Comparison of ENCODE assay signal across 1 cellular context in genomic region chr16:79083879-79084278, GRCh38.
TF ChIP-seq lines count a peak whose summit lies in the region.

No MANE protein-coding gene starts in this region.

TF ChIP-seq in SK-N-SH, 30 proteins besides CTCF, POLR2A, EP300 and RAD21:
- no peak for TF ChIP-seq GATA2 (CRISPR knock-in tag; IDR thresholded peaks at IDR 0.05)
- TF ChIP-seq MAX (IDR thresholded peaks at IDR 0.05; ENCODE audit: low read depth): no peak
- no peak for TF ChIP-seq ELF1 (IDR thresholded peaks at IDR 0.05)
- no peak for TF ChIP-seq CHD2 (IDR thresholded peaks at IDR 0.05; ENCODE audit: low read length, partially characterized antibody)
- no peak for TF ChIP-seq RCOR1 (IDR thresholded peaks at IDR 0.05; ENCODE audit: low read length)
- no peak for TF ChIP-seq MEF2A (IDR thresholded peaks at IDR 0.05; ENCODE audit: borderline replicate concordance, low read depth)
- no peak for TF ChIP-seq SMC3 (IDR thresholded peaks at IDR 0.05; ENCODE audit: low read depth, low read length)
- no peak for TF ChIP-seq NFIC (IDR thresholded peaks at IDR 0.05; ENCODE audit: borderline replicate concordance)
- no peak for TF ChIP-seq REST (IDR thresholded peaks at IDR 0.05; ENCODE audit: low read depth, low read length)
- no peak for TF ChIP-seq USF2 (IDR thresholded peaks at IDR 0.05; ENCODE audit: borderline replicate concordance, low read depth, low read length)
- no peak for TF ChIP-seq MXI1 (IDR thresholded peaks at IDR 0.05; ENCODE audit: low read depth, low read length)
- no peak for TF ChIP-seq FOXM1 (IDR thresholded peaks at IDR 0.05; ENCODE audit: low read depth)
- no peak for TF ChIP-seq RFX5 (IDR thresholded peaks at IDR 0.05; ENCODE audit: low read length)
- no peak for TF ChIP-seq JUND (IDR thresholded peaks at IDR 0.05)
- TF ChIP-seq NRF1 (IDR thresholded peaks at IDR 0.05; ENCODE audit: low read depth, low read length): no peak
- no peak for TF ChIP-seq IRF3 (IDR thresholded peaks at IDR 0.05; ENCODE audit: low read depth, low read length)
- TF ChIP-seq FOXJ3 (CRISPR knock-in tag; IDR thresholded peaks at IDR 0.05): no peak
- no peak for TF ChIP-seq YY1 (IDR thresholded peaks at IDR 0.05; ENCODE audit: low read depth)
- no peak for TF ChIP-seq PBX3 (IDR thresholded peaks at IDR 0.05)
- no peak for TF ChIP-seq ZBTB33 (IDR thresholded peaks at IDR 0.05; ENCODE audit: borderline replicate concordance, low read depth)
